Comparison of ENCODE assay signal across 11 cellular contexts in the genomic region with DNA sequence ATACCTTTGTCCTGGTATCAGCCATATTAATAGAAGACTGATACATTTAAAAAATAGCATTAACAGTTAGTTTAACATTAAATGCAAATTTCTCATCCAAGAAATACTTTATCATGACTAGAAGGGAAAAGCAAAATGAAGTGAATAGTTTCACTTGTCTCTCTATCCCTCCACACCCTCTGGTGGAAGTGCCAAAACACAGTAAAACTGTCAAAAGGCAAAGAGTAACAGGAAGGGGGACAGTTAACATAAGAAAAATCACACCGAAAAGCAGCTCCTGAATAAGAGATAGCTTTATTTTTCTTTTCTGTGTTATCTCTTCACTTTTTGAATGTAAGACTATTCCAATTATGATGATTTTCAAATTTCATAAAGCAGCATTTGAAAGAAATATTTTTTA.
DNase-seq lines count a peak whose midpoint lies in the region; TF ChIP-seq lines count a peak whose summit lies in the region.
"Had no signal": no experiment of that assay in that cellular context is flagged by ENCODE, and none has a peak within 500 bp of the region (broad histone marks: within the 10 kb centered on the region; RNA-seq: fewer than 3 reads in every experiment).

No MANE protein-coding gene starts in this region.

- H3K4me1 Mint-ChIP-seq in brain (peaks cover 63% of the 10 kb centered on the region), nephron (peaks cover 9% of the 10 kb centered on the region)

- peak overlapping the region; percentile 16 to 95 (median 88) for H3K4me3 Mint-ChIP-seq in brain
- peak overlapping the region in 1 of 3 experiments; percentile 6 for H3K4me3 Mint-ChIP-seq in nephron
- H3K4me3 Mint-ChIP-seq: activated B cell treated with CpG ODN at 0.5 μM for 24 hours had no signal

- H3K9me3 ChIP-seq in HEK293 (ENCODE audit: control insufficient read depth, insufficient read depth, low read depth, low read length): no peaks in the 10 kb centered on the region
- H3K9me3 ChIP-seq: upper lobe of left lung had no signal

- no peak overlapping the region for H3K4me3 ChIP-seq in HEK293 (ENCODE audit: low read depth, low read length)
- H3K4me3 ChIP-seq: upper lobe of left lung had no signal

- H3K27ac Mint-ChIP-seq in brain (peak overlapping the region in 2 of 5 experiments; percentile 45), nephron (no peak overlapping the region)
- H3K27ac Mint-ChIP-seq: activated B cell treated with CpG ODN at 0.5 μM for 24 hours had no signal

- no peak for TF ChIP-seq CTCF in HEK293 (tag by site-specific recombination; IDR thresholded peaks at IDR 0.05)
- peak; percentile 51 to 55 for TF ChIP-seq CTCF in brain (conservative IDR thresholded peaks at IDR 0.05)
- peak; percentile 26 to 47 (median 42) for TF ChIP-seq CTCF in nephron (IDR thresholded peaks at IDR 0.05; ENCODE audit: unreplicated experiment in 3 of 3)

- no peaks in the 10 kb centered on the region for H3K9me3 Mint-ChIP-seq in brain
- H3K9me3 Mint-ChIP-seq in nephron: no peaks in the 10 kb centered on the region
- H3K9me3 Mint-ChIP-seq: activated B cell treated with CpG ODN at 0.5 μM for 24 hours had no signal

- H3K36me3 Mint-ChIP-seq in brain: peaks cover 35% of the 10 kb centered on the region
- H3K36me3 Mint-ChIP-seq in nephron (ENCODE audit: low read depth): peaks cover 15% of the 10 kb centered on the region

- CTCF ChIA-PET in HEK293 (lab: Yijun Ruan, JAX): interaction anchor here (0.6 to 0.9 kb wide), 5 partner anchors 78 to 1231 kb away, joined by 3 read pairs; no protein-coding TSS in a partner anchor

- peaks cover 4% of the 10 kb centered on the region for H3K27me3 Mint-ChIP-seq in brain
- no peaks in the 10 kb centered on the region for H3K27me3 Mint-ChIP-seq in nephron (ENCODE audit: low read depth)
- H3K27me3 Mint-ChIP-seq: activated B cell treated with CpG ODN at 0.5 μM for 24 hours had no signal

- peak; percentile 13 for DNase-seq in NCI-H1694 treated with DMSO at 0.1 percent for 48 hours (lab: John Stamatoyannopoulos, UW)
- DNase-seq in NCI-H1694 (lab: John Stamatoyannopoulos, UW): no peak
- DNase-seq in NCI-H2227 treated with DMSO at 0.1 percent for 48 hours (lab: John Stamatoyannopoulos, UW): no peak
- DNase-seq in activated CD8-positive, alpha-beta memory T cell treated with anti-CD3 and anti-CD28 coated beads, Interleukin-2, amount 50 U/mL, for 4 hours: no peak
- DNase-seq in activated effector memory CD4-positive, alpha-beta T cell treated with anti-CD3 and anti-CD28 coated beads, Interleukin-2, amount 50 U/mL, for 16 hours: no peak
- DNase-seq: activated B cell treated with CpG ODN at 0.5 μM for 24 hours, AML-193, upper lobe of left lung had no signal

- POLR2A ChIA-PET in HEK293 (lab: Yijun Ruan, JAX): no interaction called here

- H3K36me3 ChIP-seq in HEK293 (ENCODE audit: control insufficient read depth in 2 of 2, insufficient read depth in 1 of 2, low read length in 2 of 2): peaks cover 0 to 13% of the 10 kb centered on the region in 2 experiments; a peak in 1 of 3 replicates

- no peak overlapping the region for H3K27ac ChIP-seq in HEK293 (ENCODE audit: extremely low read depth, low read depth, low read length)
- H3K27ac ChIP-seq: upper lobe of left lung had no signal

- no peaks in the 10 kb centered on the region for H3K4me1 ChIP-seq in HEK293 (ENCODE audit: control insufficient read depth, insufficient read depth, low read length)

TF ChIP-seq in HEK293, 187 proteins besides CTCF, POLR2A, EP300 and RAD21:
- no peak for TF ChIP-seq ZNF146 (tag by site-specific recombination; IDR thresholded peaks at IDR 0.05)
- no peak for TF ChIP-seq YY1 (tag by site-specific recombination; IDR thresholded peaks at IDR 0.05)
- TF ChIP-seq PRDM6 (tag by site-specific recombination; IDR thresholded peaks at IDR 0.05): 0 out of 2 replicates have a peak, but pooled peaks have one; percentile 24
- TF ChIP-seq ZBTB48 (tag by site-specific recombination; IDR thresholded peaks at IDR 0.05): no peak
- peak; percentile 44 for TF ChIP-seq PRDM1 (tag by site-specific recombination; IDR thresholded peaks at IDR 0.05)
- no peak for TF ChIP-seq SCRT2 (tag by site-specific recombination; IDR thresholded peaks at IDR 0.05)
- no peak for TF ChIP-seq ZNF341 (tag by site-specific recombination; IDR thresholded peaks at IDR 0.05; ENCODE audit: low read depth)
- no peak for TF ChIP-seq ZBTB1 (tag by site-specific recombination; IDR thresholded peaks at IDR 0.05)
